1 cellular context compared by ENCODE assay signal in genomic region chr1:35790670-35791069, GRCh38.
TF ChIP-seq lines count a peak whose summit lies in the region.

No MANE protein-coding gene starts in this region.

TF ChIP-seq in HepG2, 621 proteins besides CTCF, POLR2A, EP300 and RAD21:
- TF ChIP-seq ADNP (CRISPR knock-in tag; IDR thresholded peaks at IDR 0.05) = no peak
- TF ChIP-seq ZSCAN9 (CRISPR knock-in tag; IDR thresholded peaks at IDR 0.05; ENCODE audit: borderline replicate concordance) = no peak
- no peak for TF ChIP-seq NFKBIZ (CRISPR knock-in tag; IDR thresholded peaks at IDR 0.05)
TF ChIP-seq in HepG2: peak in this region for 0.
